ENCODE assay signal across 8 cellular contexts in genomic region chr5:136036991-136037705, GRCh38. TPM values are rescaled to one million over a fixed set of nuclear protein-coding genes. Genes with fewer than 3 reads are reported as not detected.
A peak's percentile ranks its signal among the peaks of the same experiment; 100 is the strongest.
DNase-seq lines count a peak whose midpoint lies in the region; ATAC-seq and TF ChIP-seq lines count a peak whose summit lies in the region.

No MANE protein-coding gene starts in this region.

- TF ChIP-seq POLR2A in erythroblast (IDR thresholded peaks at IDR 0.05; ENCODE audit: low read length) = no peak

- peak; percentile 71 for DNase-seq in GF-D8 (lab: John Stamatoyannopoulos, UW)
- DNase-seq in MV-4-11 (lab: John Stamatoyannopoulos, UW) = peak; percentile 84
- DNase-seq in T-helper 9 cell = peak; percentile 15
- DNase-seq in fibroblast of villous mesenchyme (ENCODE audit: low read depth) = peak; percentile 59
- peak; percentile 71 for DNase-seq in stimulated activated CD4-positive, alpha-beta T cell treated with anti-CD3 and anti-CD28 coated beads, Interleukin-1b, Interleukin-23, amount 100 ng/mL, for 48 hours
- DNase-seq in erythroblast (lab: John Stamatoyannopoulos, UW) = no peak
- no peak for DNase-seq in left lobe of liver (ENCODE audit: low spot score)

- H3K4me3 ChIP-seq in fibroblast of villous mesenchyme (ENCODE audit: low read depth, low read length) = no peak overlapping the region

- ATAC-seq in GM21576 (IDR thresholded peaks at IDR 0.05; ENCODE audit: unreplicated experiment) (peak; percentile 65), left lobe of liver (no peak)

- no peak for TF ChIP-seq CTCF in fibroblast of villous mesenchyme (IDR thresholded peaks at IDR 0.05; ENCODE audit: insufficient read depth, low read depth, low read length)

RNA-seq across cellular contexts. Expression of gene TGFBI, which starts 8.4 kb away (rescaled TPM):
- total RNA-seq in fibroblast of villous mesenchyme (281 and 496 TPM in 2 replicates), left lobe of liver (49.3 TPM)

Comparison
In these comparisons a context has a peak if more than half of its experiments do, and no peak if none do; other contexts are left out.
1. DNase-seq: peak in GF-D8 (single experiment), MV-4-11 (single experiment), T-helper 9 cell (single experiment), fibroblast of villous mesenchyme (single experiment) and stimulated activated CD4-positive, alpha-beta T cell treated with anti-CD3 and anti-CD28 coated beads, Interleukin-1b, Interleukin-23, amount 100 ng/mL, for 48 hours (single experiment); none in erythroblast (0 of 2) and left lobe of liver (single experiment).